In genomic region chr19:11659612-11660011, GRCh38 we compare ENCODE assay signal across 10 cellular contexts.
DNase-seq lines count a peak whose midpoint lies in the region; ATAC-seq and TF ChIP-seq lines count a peak whose summit lies in the region.
"Had no signal": no experiment of that assay in that cellular context is flagged by ENCODE, and none has a peak within 500 bp of the region (broad histone marks: within the 10 kb centered on the region; RNA-seq: fewer than 3 reads in every experiment).

No MANE protein-coding gene starts in this region.

- no peaks in the 10 kb centered on the region for H3K36me3 Mint-ChIP-seq in CD8-positive, alpha-beta T cell

- H3K27ac Mint-ChIP-seq in CD8-positive, alpha-beta T cell = no peak overlapping the region

- H3K4me1 ChIP-seq in right lobe of liver = no peaks in the 10 kb centered on the region
- H3K4me1 ChIP-seq in CD8-positive, alpha-beta T cell (ENCODE audit: insufficient read depth, low read length) = no peaks in the 10 kb centered on the region

- ATAC-seq in right lobe of liver = peak in 3 of 4 donors; percentile 52 to 72 (median 57)
- ATAC-seq in HG03025 (IDR thresholded peaks at IDR 0.05; ENCODE audit: low FRiP score, unreplicated experiment) = no peak
- ATAC-seq in CD8-positive, alpha-beta T cell = no peak
- ATAC-seq: stimulated activated naive CD8-positive, alpha-beta T cell treated with anti-CD3 and anti-CD28 coated beads, Interleukin-15, Interleukin-2, amounts not matched to agents 100 U/mL and 50 U/mL, for 24 hours had no signal

- H3K4me3 Mint-ChIP-seq in CD8-positive, alpha-beta T cell = no peak overlapping the region

- CTCF ChIA-PET in CD8-positive, alpha-beta T cell (lab: Charles Lee) = interaction anchor here (0.8 kb wide), 1 partner anchor 482 kb away, joined by 3 read pairs; no protein-coding TSS in a partner anchor

- TF ChIP-seq CTCF in WERI-Rb-1 (IDR thresholded peaks at IDR 0.05; ENCODE audit: low read depth, low read length) = peak; percentile 25; the same call in 1 of the 2 replicates
- TF ChIP-seq CTCF in right lobe of liver (IDR thresholded peaks at IDR 0.05) = peak; percentile 45 to 57 (median 52)
- TF ChIP-seq CTCF in CD8-positive, alpha-beta T cell (IDR thresholded peaks at IDR 0.05) = no peak

- H3K9me3 ChIP-seq in WERI-Rb-1 (ENCODE audit: severe bottlenecking) = no peaks in the 10 kb centered on the region
- no peaks in the 10 kb centered on the region for H3K9me3 ChIP-seq in right lobe of liver
- H3K9me3 ChIP-seq in CD8-positive, alpha-beta T cell (ENCODE audit: low read length) = no peaks in the 10 kb centered on the region

- peak; percentile 36 for DNase-seq in EH (ENCODE audit: low read depth)
- DNase-seq in WERI-Rb-1 = no peak
- no peak for DNase-seq in right lobe of liver
- DNase-seq in HuH-7.5 (ENCODE audit: low spot score) = no peak
- DNase-seq in nucleus accumbens (lab: John Stamatoyannopoulos, UW) = no peak
- no peak for DNase-seq in CD8-positive, alpha-beta T cell
- DNase-seq: NCI-H226; stimulated activated naive CD8-positive, alpha-beta T cell treated with anti-CD3 and anti-CD28 coated beads, Interleukin-15, Interleukin-2, amounts not matched to agents 100 U/mL and 50 U/mL, for 24 hours had no signal

- no peak for TF ChIP-seq EP300 in Ishikawa (IDR thresholded peaks at IDR 0.05; ENCODE audit: borderline replicate concordance)

- no peak for TF ChIP-seq POLR2A in right lobe of liver (IDR thresholded peaks at IDR 0.05)

- H3K27ac ChIP-seq in WERI-Rb-1 (no peak overlapping the region), right lobe of liver (no peak overlapping the region)
- H3K27ac ChIP-seq in CD8-positive, alpha-beta T cell (ENCODE audit: low read depth, low read length) = no peak overlapping the region

- TF ChIP-seq RAD21 in Ishikawa (IDR thresholded peaks at IDR 0.05; ENCODE audit: low read depth) = peak; percentile 51

- H3K27me3 Mint-ChIP-seq in CD8-positive, alpha-beta T cell (ENCODE audit: low read depth) = peaks cover 2% of the 10 kb centered on the region

- intact Hi-C loops in right lobe of liver (cut with DNase I) = no loop called here
- intact Hi-C loops in CD8-positive, alpha-beta T cell (cut with DNase I, micrococcal nuclease) = no loop called here

- H3K4me3 ChIP-seq in WERI-Rb-1 (ENCODE audit: low read depth, low read length) = no peak overlapping the region
- H3K4me3 ChIP-seq in right lobe of liver = no peak overlapping the region
- H3K4me3 ChIP-seq in CD8-positive, alpha-beta T cell (ENCODE audit: low read depth, low read length) = no peak overlapping the region

- H3K4me1 Mint-ChIP-seq in CD8-positive, alpha-beta T cell (ENCODE audit: low read depth) = no peaks in the 10 kb centered on the region

- no peaks in the 10 kb centered on the region for H3K9me3 Mint-ChIP-seq in CD8-positive, alpha-beta T cell

- 93% methylated on average over 1 of the region's 1 CpG for WGBS in right lobe of liver (ENCODE audit: insufficient coverage, low coverage, low lambda C conversion rate, missing lambda C conversion rate)

- peaks cover 10% of the 10 kb centered on the region for H3K36me3 ChIP-seq in WERI-Rb-1
- H3K36me3 ChIP-seq in right lobe of liver = no peaks in the 10 kb centered on the region
- H3K36me3 ChIP-seq in CD8-positive, alpha-beta T cell (ENCODE audit: insufficient read depth, low read length) = no peaks in the 10 kb centered on the region

- H3K27me3 ChIP-seq in WERI-Rb-1 (ENCODE audit: insufficient read depth, low read depth, severe bottlenecking) (no peaks in the 10 kb centered on the region), right lobe of liver (no peaks in the 10 kb centered on the region)
- no peaks in the 10 kb centered on the region for H3K27me3 ChIP-seq in CD8-positive, alpha-beta T cell (ENCODE audit: insufficient read depth, low read length)

- POLR2A ChIA-PET in CD8-positive, alpha-beta T cell (lab: Charles Lee) = no interaction called here

TF ChIP-seq in Ishikawa, 13 proteins besides CTCF, POLR2A, EP300 and RAD21:
- TF ChIP-seq FOXM1 (IDR thresholded peaks at IDR 0.05; ENCODE audit: borderline replicate concordance, low read depth) = no peak
- no peak for TF ChIP-seq ZBTB7A (IDR thresholded peaks at IDR 0.05; ENCODE audit: low read depth)
- TF ChIP-seq YY1 (IDR thresholded peaks at IDR 0.05; ENCODE audit: low read depth) = no peak
- TF ChIP-seq REST (IDR thresholded peaks at IDR 0.05; ENCODE audit: low read depth) = no peak
- TF ChIP-seq, protein P1, sequence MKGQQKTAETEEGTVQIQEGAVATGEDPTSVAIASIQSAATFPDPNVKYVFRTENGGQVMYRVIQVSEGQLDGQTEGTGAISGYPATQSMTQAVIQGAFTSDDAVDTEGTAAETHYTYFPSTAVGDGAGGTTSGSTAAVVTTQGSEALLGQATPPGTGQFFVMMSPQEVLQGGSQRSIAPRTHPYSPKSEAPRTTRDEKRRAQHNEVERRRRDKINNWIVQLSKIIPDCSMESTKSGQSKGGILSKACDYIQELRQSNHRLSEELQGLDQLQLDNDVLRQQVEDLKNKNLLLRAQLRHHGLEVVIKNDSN (IDR thresholded peaks at IDR 0.05) = no peak
- no peak for TF ChIP-seq CREB1 (IDR thresholded peaks at IDR 0.05; ENCODE audit: low read depth)
- no peak for TF ChIP-seq CEBPB (IDR thresholded peaks at IDR 0.05)
- no peak for TF ChIP-seq TEAD4 (IDR thresholded peaks at IDR 0.05)
- TF ChIP-seq EGR1 (IDR thresholded peaks at IDR 0.05) = no peak
- no peak for TF ChIP-seq TAF1 (IDR thresholded peaks at IDR 0.05; ENCODE audit: low read depth)
- no peak for TF ChIP-seq NFIC (IDR thresholded peaks at IDR 0.05)
- TF ChIP-seq, protein P2, sequence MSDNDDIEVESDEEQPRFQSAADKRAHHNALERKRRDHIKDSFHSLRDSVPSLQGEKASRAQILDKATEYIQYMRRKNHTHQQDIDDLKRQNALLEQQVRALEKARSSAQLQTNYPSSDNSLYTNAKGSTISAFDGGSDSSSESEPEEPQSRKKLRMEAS (IDR thresholded peaks at IDR 0.05) = no peak
- no peak for TF ChIP-seq TCF12 (IDR thresholded peaks at IDR 0.05; ENCODE audit: low read depth)
TF ChIP-seq in Ishikawa: peak in this region for 0.

Comparison
In these comparisons a context has a peak if more than half of its experiments do, and no peak if none do; other contexts are left out.
1. ATAC-seq: peak in right lobe of liver (3 of 4); none in HG03025 (single experiment) and CD8-positive, alpha-beta T cell (single experiment).